In genomic region chr1:156433602-156434001, GRCh38 we compare ENCODE assay signal across 24 cellular contexts.
DNase-seq lines count a peak whose midpoint lies in the region; ATAC-seq and TF ChIP-seq lines count a peak whose summit lies in the region.
"Had no signal": no experiment of that assay in that cellular context is flagged by ENCODE, and none has a peak within 500 bp of the region (broad histone marks: within the 10 kb centered on the region; RNA-seq: fewer than 3 reads in every experiment).

No MANE protein-coding gene starts in this region.

- H3K36me3 ChIP-seq in uterus, result no peaks in the 10 kb centered on the region
- no peaks in the 10 kb centered on the region for H3K36me3 ChIP-seq in sigmoid colon
- H3K36me3 ChIP-seq: SJSA1, tibial artery had no signal

- H3K4me1 ChIP-seq in uterus (peaks cover 0 to 12% of the 10 kb centered on the region in 2 donors), sigmoid colon (peaks cover 0 to 18% (median 17%) of the 10 kb centered on the region in 4 donors)
- H3K4me1 ChIP-seq: parathyroid adenoma had no signal

- intact Hi-C loops in uterus (cut with DNase I; ENCODE audit: low total_unique reads), result no loop called here
- intact Hi-C loops in sigmoid colon (cut with DNase I), result no loop called here

- peaks cover 29 to 77% of the 10 kb centered on the region in 2 donors for H3K27me3 ChIP-seq in uterus
- peaks cover 64 to 100% (median 98%) of the 10 kb centered on the region in 3 donors for H3K27me3 ChIP-seq in sigmoid colon

- no peak overlapping the region for H3K27ac ChIP-seq in uterus
- no peak overlapping the region for H3K27ac ChIP-seq in sigmoid colon
- H3K27ac ChIP-seq: 22Rv1, epithelial cell of prostate, parathyroid adenoma, SJSA1, tibial artery had no signal

- H3K9me3 ChIP-seq in uterus (no peaks in the 10 kb centered on the region), sigmoid colon (no peaks in the 10 kb centered on the region)
- H3K9me3 ChIP-seq: SJSA1, tibial artery had no signal

- H3K9me3 Mint-ChIP-seq in activated T-helper 17 cell treated with anti-CD3 and anti-CD28 coated beads, Interleukin-2, amount 50 U/mL, for 72 hours, result no peaks in the 10 kb centered on the region
- H3K9me3 Mint-ChIP-seq: activated naive CD4-positive, alpha-beta T cell treated with anti-CD3 and anti-CD28 coated beads, Interleukin-2, amount 50 U/mL, for 72 hours; CD4-positive, alpha-beta T cell; nephron progenitor cell; stimulated activated naive CD8-positive, alpha-beta T cell treated with anti-CD3 and anti-CD28 coated beads, Interleukin-15, Interleukin-2, amounts not matched to agents 100 ng/mL and 50 ng/mL, for 24 hours had no signal

- H3K27me3 Mint-ChIP-seq in activated T-helper 17 cell treated with anti-CD3 and anti-CD28 coated beads, Interleukin-2, amount 50 U/mL, for 72 hours, result peaks cover 72% of the 10 kb centered on the region

- no peak for TF ChIP-seq EP300 in sigmoid colon (IDR thresholded peaks at IDR 0.05)

- TF ChIP-seq POLR2A in uterus (IDR thresholded peaks at IDR 0.05) (no peak), sigmoid colon (IDR thresholded peaks at IDR 0.05) (no peak)

- WGBS in sigmoid colon, 2 donors, result 57 to 65% methylated on average over 1 of the region's 1 CpG

- H3K4me3 ChIP-seq in uterus (no peak overlapping the region), sigmoid colon (no peak overlapping the region)
- H3K4me3 ChIP-seq: SJSA1, tibial artery had no signal

- ATAC-seq in activated CD4-positive, CD25-positive, alpha-beta regulatory T cell treated with anti-CD3 and anti-CD28 coated beads, Interleukin-2, amount 50 U/mL, for 24 hours, result peak; percentile 56 to 66
- peak; percentile 64 for ATAC-seq in activated T-helper 17 cell treated with anti-CD3 and anti-CD28 coated beads, Interleukin-2, amount 50 U/mL, for 72 hours (replicated peaks)
- ATAC-seq in stimulated activated naive CD8-positive, alpha-beta T cell treated with anti-CD3 and anti-CD28 coated beads, Interleukin-15, Interleukin-2, amounts not matched to agents 100 U/mL and 50 U/mL, for 24 hours, result peak; percentile 53
- ATAC-seq in HG03460 (IDR thresholded peaks at IDR 0.05; ENCODE audit: unreplicated experiment), result no peak
- ATAC-seq: right cardiac atrium had no signal

- peaks cover 27% of the 10 kb centered on the region for H3K4me1 Mint-ChIP-seq in activated T-helper 17 cell treated with anti-CD3 and anti-CD28 coated beads, Interleukin-2, amount 50 U/mL, for 72 hours

- no peak overlapping the region for H3K4me3 Mint-ChIP-seq in activated T-helper 17 cell treated with anti-CD3 and anti-CD28 coated beads, Interleukin-2, amount 50 U/mL, for 72 hours
- H3K4me3 Mint-ChIP-seq: CD4-positive, alpha-beta T cell; nephron progenitor cell; stimulated activated naive CD8-positive, alpha-beta T cell treated with anti-CD3 and anti-CD28 coated beads, Interleukin-15, Interleukin-2, amounts not matched to agents 100 ng/mL and 50 ng/mL, for 24 hours had no signal

- no peak for TF ChIP-seq CTCF in GM20000 (IDR thresholded peaks at IDR 0.05; ENCODE audit: extremely low read depth, missing control alignments)
- TF ChIP-seq CTCF in uterus (IDR thresholded peaks at IDR 0.05), result no peak
- no peak for TF ChIP-seq CTCF in sigmoid colon (IDR thresholded peaks at IDR 0.05)

- no peak for DNase-seq in activated CD4-positive, CD25-positive, alpha-beta regulatory T cell (lab: John Stamatoyannopoulos, UW)
- DNase-seq in GM20000 (ENCODE audit: low spot score) (peak; percentile 76), uterus (no peak), sigmoid colon (no peak)
- DNase-seq in stimulated activated naive CD8-positive, alpha-beta T cell treated with anti-CD3 and anti-CD28 coated beads, Interleukin-15, Interleukin-2, amounts not matched to agents 100 U/mL and 50 U/mL, for 24 hours, result no peak
- DNase-seq: activated CD4-positive, alpha-beta T cell treated with anti-CD3 and anti-CD28 coated beads for 1 hour; CD4-positive, alpha-beta T cell; kidney glomerular epithelial cell; NCI-H1092; NCI-H187; NCI-H69; nephron progenitor cell; right cardiac atrium; T-helper 1 cell; tibial artery had no signal

- peaks cover 12% of the 10 kb centered on the region for H3K36me3 Mint-ChIP-seq in activated T-helper 17 cell treated with anti-CD3 and anti-CD28 coated beads, Interleukin-2, amount 50 U/mL, for 72 hours (ENCODE audit: low read depth)

- no peak overlapping the region for H3K27ac Mint-ChIP-seq in activated T-helper 17 cell treated with anti-CD3 and anti-CD28 coated beads, Interleukin-2, amount 50 U/mL, for 72 hours
- H3K27ac Mint-ChIP-seq: activated naive CD4-positive, alpha-beta T cell treated with anti-CD3 and anti-CD28 coated beads, Interleukin-2, amount 50 U/mL, for 72 hours; CD4-positive, alpha-beta T cell; nephron progenitor cell; stimulated activated naive CD8-positive, alpha-beta T cell treated with anti-CD3 and anti-CD28 coated beads, Interleukin-15, Interleukin-2, amounts not matched to agents 100 ng/mL and 50 ng/mL, for 24 hours had no signal
